9 cellular contexts compared by ENCODE assay signal in genomic region chr20:32439132-32439829, GRCh38.
A peak's percentile ranks its signal among the peaks of the same experiment; 100 is the strongest.
DNase-seq lines count a peak whose midpoint lies in the region; ATAC-seq lines count a peak whose summit lies in the region.
"Had no signal": no experiment of that assay in that cellular context is flagged by ENCODE, and none has a peak within 500 bp of the region (broad histone marks: within the 10 kb centered on the region; RNA-seq: fewer than 3 reads in every experiment).

No MANE protein-coding gene starts in this region.

- H3K4me1 Mint-ChIP-seq in activated CD8-positive, alpha-beta T cell treated with anti-CD3 and anti-CD28 coated beads, Interleukin-2, amount 10 ng/mL, durations not matched to agents 7 days and 5 days (ENCODE audit: low read depth): peaks cover 22% of the 10 kb centered on the region
- peaks cover 40% of the 10 kb centered on the region for H3K4me1 Mint-ChIP-seq in stimulated activated naive CD8-positive, alpha-beta T cell treated with anti-CD3 and anti-CD28 coated beads, Interleukin-15, amount 100 ng/mL, for 72 hours
- H3K4me1 Mint-ChIP-seq: CD14-positive monocyte had no signal

- DNase-seq in activated CD8-positive, alpha-beta memory T cell treated with anti-CD3 and anti-CD28 coated beads for 24 hours: peak; percentile 64
- DNase-seq in activated CD8-positive, alpha-beta memory T cell treated with anti-CD3 and anti-CD28 coated beads, Interleukin-2, amount 50 U/mL, for 4 hours: no peak
- peak; percentile 35 for DNase-seq in activated CD8-positive, alpha-beta T cell treated with anti-CD3 and anti-CD28 coated beads, Interleukin-2, amount 10 ng/mL, durations not matched to agents 7 days and 5 days
- DNase-seq in iris pigment epithelial cell (ENCODE audit: low read depth) (peak; percentile 65), NCI-H146 treated with DMSO at 0.1 percent for 48 hours (lab: John Stamatoyannopoulos, UW; ENCODE audit: unreplicated experiment) (no peak)
- peak in 1 of 2 donors; percentile 69 for DNase-seq in stimulated activated naive CD8-positive, alpha-beta T cell treated with anti-CD3 and anti-CD28 coated beads, Interleukin-15, amount 100 ng/mL, for 72 hours

- CTCF ChIA-PET in activated CD8-positive, alpha-beta T cell treated with anti-CD3 and anti-CD28 coated beads, Interleukin-2, amount 10 ng/mL, durations not matched to agents 7 days and 5 days (lab: Charles Lee): interaction anchor here (0.7 to 1.1 kb wide), 4 partner anchors 10 to 213 kb away, joined by 3 to 4 read pairs (median 3); no protein-coding TSS in a partner anchor

- no peak overlapping the region for H3K4me3 Mint-ChIP-seq in activated CD8-positive, alpha-beta T cell treated with anti-CD3 and anti-CD28 coated beads, Interleukin-2, amount 10 ng/mL, durations not matched to agents 7 days and 5 days
- peak overlapping the region in 1 of 2 donors; percentile 2 for H3K4me3 Mint-ChIP-seq in stimulated activated naive CD8-positive, alpha-beta T cell treated with anti-CD3 and anti-CD28 coated beads, Interleukin-15, amount 100 ng/mL, for 72 hours
- H3K4me3 Mint-ChIP-seq: CD14-positive monocyte had no signal

- POLR2A ChIA-PET in activated CD8-positive, alpha-beta T cell treated with anti-CD3 and anti-CD28 coated beads, Interleukin-2, amount 10 ng/mL, durations not matched to agents 7 days and 5 days (lab: Charles Lee): no interaction called here

- H3K9me3 Mint-ChIP-seq in activated CD8-positive, alpha-beta T cell treated with anti-CD3 and anti-CD28 coated beads, Interleukin-2, amount 10 ng/mL, durations not matched to agents 7 days and 5 days (ENCODE audit: insufficient read depth): no peaks in the 10 kb centered on the region
- no peaks in the 10 kb centered on the region for H3K9me3 Mint-ChIP-seq in stimulated activated naive CD8-positive, alpha-beta T cell treated with anti-CD3 and anti-CD28 coated beads, Interleukin-15, amount 100 ng/mL, for 72 hours
- H3K9me3 Mint-ChIP-seq: CD14-positive monocyte had no signal

- H3K27me3 Mint-ChIP-seq in activated CD8-positive, alpha-beta T cell treated with anti-CD3 and anti-CD28 coated beads, Interleukin-2, amount 10 ng/mL, durations not matched to agents 7 days and 5 days (ENCODE audit: low read depth): no peaks in the 10 kb centered on the region
- H3K27me3 Mint-ChIP-seq in stimulated activated naive CD8-positive, alpha-beta T cell treated with anti-CD3 and anti-CD28 coated beads, Interleukin-15, amount 100 ng/mL, for 72 hours: no peaks in the 10 kb centered on the region

- ATAC-seq in activated CD8-positive, alpha-beta T cell treated with anti-CD3 and anti-CD28 coated beads, Interleukin-2, amount 10 ng/mL, durations not matched to agents 7 days and 5 days: peak; percentile 42
- peak; percentile 90 for ATAC-seq in stimulated activated naive CD8-positive, alpha-beta T cell treated with anti-CD3 and anti-CD28 coated beads, Interleukin-15, amount 100 ng/mL, for 72 hours
- ATAC-seq in GM21447 (IDR thresholded peaks at IDR 0.05; ENCODE audit: unreplicated experiment): no peak
- no peak for ATAC-seq in HG02798 (IDR thresholded peaks at IDR 0.05; ENCODE audit: poor library complexity, unreplicated experiment)

- peaks cover 54% of the 10 kb centered on the region for H3K36me3 Mint-ChIP-seq in activated CD8-positive, alpha-beta T cell treated with anti-CD3 and anti-CD28 coated beads, Interleukin-2, amount 10 ng/mL, durations not matched to agents 7 days and 5 days (ENCODE audit: low read depth)

- peak overlapping the region; percentile 39 for H3K27ac Mint-ChIP-seq in activated CD8-positive, alpha-beta T cell treated with anti-CD3 and anti-CD28 coated beads, Interleukin-2, amount 10 ng/mL, durations not matched to agents 7 days and 5 days
- H3K27ac Mint-ChIP-seq in stimulated activated naive CD8-positive, alpha-beta T cell treated with anti-CD3 and anti-CD28 coated beads, Interleukin-15, amount 100 ng/mL, for 72 hours: peak overlapping the region in 1 of 2 donors; percentile 63

Comparison
In these comparisons a context has a peak if more than half of its experiments do, and no peak if none do; other contexts are left out.
1. DNase-seq: peak in activated CD8-positive, alpha-beta memory T cell treated with anti-CD3 and anti-CD28 coated beads for 24 hours (single experiment), activated CD8-positive, alpha-beta T cell treated with anti-CD3 and anti-CD28 coated beads, Interleukin-2, amount 10 ng/mL, durations not matched to agents 7 days and 5 days (single experiment) and iris pigment epithelial cell (single experiment); none in activated CD8-positive, alpha-beta memory T cell treated with anti-CD3 and anti-CD28 coated beads, Interleukin-2, amount 50 U/mL, for 4 hours (single experiment) and NCI-H146 treated with DMSO at 0.1 percent for 48 hours (single experiment).
2. ATAC-seq: peak in activated CD8-positive, alpha-beta T cell treated with anti-CD3 and anti-CD28 coated beads, Interleukin-2, amount 10 ng/mL, durations not matched to agents 7 days and 5 days (single experiment) and stimulated activated naive CD8-positive, alpha-beta T cell treated with anti-CD3 and anti-CD28 coated beads, Interleukin-15, amount 100 ng/mL, for 72 hours (single experiment); none in GM21447 (single experiment) and HG02798 (single experiment).